ENCODE assay signal across 5 cellular contexts in genomic region chr5:41337724-41338123, GRCh38.
"Had no signal": no experiment of that assay in that cellular context is flagged by ENCODE, and none has a peak within 500 bp of the region (broad histone marks: within the 10 kb centered on the region; RNA-seq: fewer than 3 reads in every experiment).

No MANE protein-coding gene starts in this region.

- ATAC-seq: GM23338, K562 had no signal

- H3K4me2 ChIP-seq: GM23338 had no signal

- H3K9me3 Mint-ChIP-seq: GM23338, H9, HFFc6 had no signal

- DNase-seq: H9, HCEC 1CT, HFFc6 had no signal

- H3K27ac Mint-ChIP-seq: GM23338, H9, HFFc6 had no signal

- H2AFZ ChIP-seq: GM23338 had no signal

- H3K4me3 ChIP-seq: GM23338, K562 had no signal

- H3K4me3 Mint-ChIP-seq: GM23338, H9, HFFc6 had no signal
